In the genomic region with DNA sequence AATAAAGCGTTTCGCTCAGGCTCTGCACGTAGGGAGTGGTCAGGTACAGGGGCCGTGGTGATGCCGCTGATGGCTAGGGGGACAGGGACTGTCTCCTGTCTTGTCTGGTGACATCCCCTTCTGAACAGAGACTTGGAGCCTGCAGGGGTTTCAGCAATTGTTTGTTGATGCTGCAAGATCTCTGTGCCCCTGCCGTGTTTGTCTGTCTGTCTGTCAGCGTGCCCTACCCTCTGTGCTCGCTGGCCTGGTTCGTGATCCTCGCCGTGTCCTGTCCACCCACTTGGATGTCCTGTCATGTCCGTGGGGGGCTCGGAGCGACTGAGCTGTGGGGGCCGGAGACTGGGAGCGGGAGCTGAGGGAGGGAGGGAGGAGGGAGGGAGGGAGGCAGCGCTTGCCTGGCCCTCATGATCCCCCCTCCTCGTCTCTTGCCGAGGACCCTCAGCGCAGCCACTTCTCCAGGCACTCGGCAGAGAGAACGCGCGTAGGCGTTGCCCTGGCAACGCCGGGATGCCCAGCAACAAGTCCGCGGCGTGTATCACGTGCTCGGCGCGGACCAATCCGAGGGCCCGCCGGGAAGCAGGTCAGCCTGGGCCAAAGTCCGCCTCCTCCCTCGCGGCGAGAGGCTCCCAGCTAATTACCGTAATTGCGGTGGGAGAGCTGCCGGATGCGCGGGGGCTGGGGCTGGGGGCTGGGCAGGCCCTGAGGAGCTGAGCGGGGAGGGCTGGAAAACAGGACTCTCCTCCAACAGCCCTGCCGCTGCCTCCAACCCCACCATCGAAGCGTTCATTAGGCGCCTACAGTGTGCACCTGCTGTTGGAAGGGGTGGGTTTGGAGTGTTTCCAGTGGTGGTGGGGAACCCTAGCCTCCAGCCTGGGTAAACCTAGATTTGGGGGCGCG, we compare ENCODE assay signal across 1 cellular context.
TF ChIP-seq lines count a peak whose summit lies in the region.

No MANE protein-coding gene starts in this region.

TF ChIP-seq in HepG2, 621 proteins besides CTCF, POLR2A, EP300 and RAD21 (continued from another document and continues in another):
- TF ChIP-seq, protein P1, sequence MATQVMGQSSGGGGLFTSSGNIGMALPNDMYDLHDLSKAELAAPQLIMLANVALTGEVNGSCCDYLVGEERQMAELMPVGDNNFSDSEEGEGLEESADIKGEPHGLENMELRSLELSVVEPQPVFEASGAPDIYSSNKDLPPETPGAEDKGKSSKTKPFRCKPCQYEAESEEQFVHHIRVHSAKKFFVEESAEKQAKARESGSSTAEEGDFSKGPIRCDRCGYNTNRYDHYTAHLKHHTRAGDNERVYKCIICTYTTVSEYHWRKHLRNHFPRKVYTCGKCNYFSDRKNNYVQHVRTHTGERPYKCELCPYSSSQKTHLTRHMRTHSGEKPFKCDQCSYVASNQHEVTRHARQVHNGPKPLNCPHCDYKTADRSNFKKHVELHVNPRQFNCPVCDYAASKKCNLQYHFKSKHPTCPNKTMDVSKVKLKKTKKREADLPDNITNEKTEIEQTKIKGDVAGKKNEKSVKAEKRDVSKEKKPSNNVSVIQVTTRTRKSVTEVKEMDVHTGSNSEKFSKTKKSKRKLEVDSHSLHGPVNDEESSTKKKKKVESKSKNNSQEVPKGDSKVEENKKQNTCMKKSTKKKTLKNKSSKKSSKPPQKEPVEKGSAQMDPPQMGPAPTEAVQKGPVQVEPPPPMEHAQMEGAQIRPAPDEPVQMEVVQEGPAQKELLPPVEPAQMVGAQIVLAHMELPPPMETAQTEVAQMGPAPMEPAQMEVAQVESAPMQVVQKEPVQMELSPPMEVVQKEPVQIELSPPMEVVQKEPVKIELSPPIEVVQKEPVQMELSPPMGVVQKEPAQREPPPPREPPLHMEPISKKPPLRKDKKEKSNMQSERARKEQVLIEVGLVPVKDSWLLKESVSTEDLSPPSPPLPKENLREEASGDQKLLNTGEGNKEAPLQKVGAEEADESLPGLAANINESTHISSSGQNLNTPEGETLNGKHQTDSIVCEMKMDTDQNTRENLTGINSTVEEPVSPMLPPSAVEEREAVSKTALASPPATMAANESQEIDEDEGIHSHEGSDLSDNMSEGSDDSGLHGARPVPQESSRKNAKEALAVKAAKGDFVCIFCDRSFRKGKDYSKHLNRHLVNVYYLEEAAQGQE (IDR thresholded peaks at IDR 0.05; ENCODE audit: borderline replicate concordance in 1 of 2, low read depth in 1 of 2, low read length in 2 of 2) = peak in 1 of 2 experiments; percentile 69
- TF ChIP-seq CAMTA2 (CRISPR knock-in tag; IDR thresholded peaks at IDR 0.05; ENCODE audit: borderline replicate concordance) (no peak), HIVEP1 (CRISPR knock-in tag; IDR thresholded peaks at IDR 0.05) (peak; percentile 75), PAWR (CRISPR knock-in tag; IDR thresholded peaks at IDR 0.05; ENCODE audit: borderline replicate concordance) (no peak), RARA (CRISPR knock-in tag; IDR thresholded peaks at IDR 0.05) (peak; percentile 35; the same call in 1 of the 2 replicates), SOX5 (CRISPR knock-in tag; IDR thresholded peaks at IDR 0.05; ENCODE audit: borderline replicate concordance) (peak; percentile 36; the same call in 1 of the 2 replicates), MAZ (IDR thresholded peaks at IDR 0.05; ENCODE audit: borderline replicate concordance, low read depth, low read length) (peak; percentile 82; the same call in 1 of the 2 replicates), MAZ (CRISPR knock-in tag; IDR thresholded peaks at IDR 0.05; ENCODE audit: low read depth) (peak; percentile 52), NFKBIZ (CRISPR knock-in tag; IDR thresholded peaks at IDR 0.05) (no peak), FOSL2 (CRISPR knock-in tag; IDR thresholded peaks at IDR 0.05) (peak; percentile 34; the same call in 1 of the 2 replicates), MXD4 (CRISPR knock-in tag; IDR thresholded peaks at IDR 0.05) (peak; percentile 47; the same call in 1 of the 2 replicates), XRCC5 (optimal IDR thresholded peaks at IDR 0.05; ENCODE audit: low read length) (peak; percentile 55), ZNF737 (CRISPR knock-in tag; IDR thresholded peaks at IDR 0.05; ENCODE audit: borderline replicate concordance) (no peak), TOPORS (CRISPR knock-in tag; IDR thresholded peaks at IDR 0.05) (no peak), ZNF335 (CRISPR knock-in tag; IDR thresholded peaks at IDR 0.05) (no peak), ZNF816 (CRISPR knock-in tag; IDR thresholded peaks at IDR 0.05; ENCODE audit: borderline replicate concordance) (no peak), PPARG (CRISPR knock-in tag; conservative IDR thresholded peaks at IDR 0.05) (no peak), KLF13 (CRISPR knock-in tag; IDR thresholded peaks at IDR 0.05) (no peak), TGIF2 (CRISPR knock-in tag; IDR thresholded peaks at IDR 0.05) (no peak), MYC (CRISPR knock-in tag; IDR thresholded peaks at IDR 0.05; ENCODE audit: borderline replicate concordance) (peak; percentile 65; the same call in 1 of the 2 replicates), ZNF205 (CRISPR knock-in tag; IDR thresholded peaks at IDR 0.05) (0 out of 2 replicates have a peak, but pooled peaks have one; percentile 46), SMAD9 (CRISPR knock-in tag; IDR thresholded peaks at IDR 0.05) (no peak), ZNF780A (CRISPR knock-in tag; IDR thresholded peaks at IDR 0.05) (no peak), SALL2 (CRISPR knock-in tag; IDR thresholded peaks at IDR 0.05) (peak; percentile 42; the same call in 1 of the 2 replicates), KLF12 (CRISPR knock-in tag; IDR thresholded peaks at IDR 0.05; ENCODE audit: borderline replicate concordance) (no peak), ZBTB38 (CRISPR knock-in tag; IDR thresholded peaks at IDR 0.05) (0 out of 2 replicates have a peak, but pooled peaks have one; percentile 51), NFE2 (CRISPR knock-in tag; IDR thresholded peaks at IDR 0.05) (no peak), ZNF17 (CRISPR knock-in tag; IDR thresholded peaks at IDR 0.05) (no peak), GABPA (IDR thresholded peaks at IDR 0.05; ENCODE audit: low read depth, low read length) (no peak), GABPA (CRISPR knock-in tag; IDR thresholded peaks at IDR 0.05; ENCODE audit: low read depth) (peak; percentile 48; the same call in 1 of the 2 replicates), ZNF451 (CRISPR knock-in tag; IDR thresholded peaks at IDR 0.05) (0 out of 2 replicates have a peak, but pooled peaks have one; percentile 42), SP5 (CRISPR knock-in tag; IDR thresholded peaks at IDR 0.05; ENCODE audit: borderline replicate concordance, low read depth) (peak; percentile 49; the same call in 1 of the 2 replicates), POGZ (CRISPR knock-in tag; IDR thresholded peaks at IDR 0.05) (peak; percentile 60), ZNF501 (CRISPR knock-in tag; IDR thresholded peaks at IDR 0.05) (peak; percentile 74), TBL1XR1 (IDR thresholded peaks at IDR 0.05; ENCODE audit: borderline replicate concordance, low read length, partially characterized antibody) (peak; percentile 41), PCBP1 (IDR thresholded peaks at IDR 0.05; ENCODE audit: borderline replicate concordance, low read depth, low read length) (0 out of 2 replicates have a peak, but pooled peaks have one; percentile 62), MAF1 (CRISPR knock-in tag; IDR thresholded peaks at IDR 0.05; ENCODE audit: borderline replicate concordance) (no peak), SMYD3 (CRISPR knock-in tag; IDR thresholded peaks at IDR 0.05) (no peak), ATF7-NPFF (CRISPR knock-in tag; IDR thresholded peaks at IDR 0.05; ENCODE audit: low read depth) (peak; percentile 76; the same call in 1 of the 2 replicates), HNF4G (IDR thresholded peaks at IDR 0.05; ENCODE audit: borderline replicate concordance, low read depth, low read length) (peak; percentile 96), HNF4G (CRISPR knock-in tag; IDR thresholded peaks at IDR 0.05; ENCODE audit: borderline replicate concordance, low read depth) (peak; percentile 89; the same call in 1 of the 2 replicates), ZNF12 (CRISPR knock-in tag; IDR thresholded peaks at IDR 0.05) (peak; percentile 60; the same call in 1 of the 2 replicates), FOXO1 (CRISPR knock-in tag; IDR thresholded peaks at IDR 0.05) (0 out of 2 replicates have a peak, but pooled peaks have one; percentile 23), SCMH1 (CRISPR knock-in tag; IDR thresholded peaks at IDR 0.05; ENCODE audit: borderline replicate concordance) (no peak), NFYC (CRISPR knock-in tag; IDR thresholded peaks at IDR 0.05) (peak; percentile 93), NR2F6 (IDR thresholded peaks at IDR 0.05) (no peak), NR2F6 (CRISPR knock-in tag; IDR thresholded peaks at IDR 0.05) (peak; percentile 42; the same call in 1 of the 2 replicates), ELF4 (CRISPR knock-in tag; IDR thresholded peaks at IDR 0.05; ENCODE audit: borderline replicate concordance) (no peak), ZNF549 (CRISPR knock-in tag; IDR thresholded peaks at IDR 0.05) (no peak)
- TF ChIP-seq, protein P2, sequence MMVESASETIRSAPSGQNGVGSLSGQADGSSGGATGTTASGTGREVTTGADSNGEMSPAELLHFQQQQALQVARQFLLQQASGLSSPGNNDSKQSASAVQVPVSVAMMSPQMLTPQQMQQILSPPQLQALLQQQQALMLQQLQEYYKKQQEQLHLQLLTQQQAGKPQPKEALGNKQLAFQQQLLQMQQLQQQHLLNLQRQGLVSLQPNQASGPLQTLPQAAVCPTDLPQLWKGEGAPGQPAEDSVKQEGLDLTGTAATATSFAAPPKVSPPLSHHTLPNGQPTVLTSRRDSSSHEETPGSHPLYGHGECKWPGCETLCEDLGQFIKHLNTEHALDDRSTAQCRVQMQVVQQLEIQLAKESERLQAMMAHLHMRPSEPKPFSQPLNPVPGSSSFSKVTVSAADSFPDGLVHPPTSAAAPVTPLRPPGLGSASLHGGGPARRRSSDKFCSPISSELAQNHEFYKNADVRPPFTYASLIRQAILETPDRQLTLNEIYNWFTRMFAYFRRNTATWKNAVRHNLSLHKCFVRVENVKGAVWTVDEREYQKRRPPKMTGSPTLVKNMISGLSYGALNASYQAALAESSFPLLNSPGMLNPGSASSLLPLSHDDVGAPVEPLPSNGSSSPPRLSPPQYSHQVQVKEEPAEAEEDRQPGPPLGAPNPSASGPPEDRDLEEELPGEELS (CRISPR knock-in tag; IDR thresholded peaks at IDR 0.05) = peak; percentile 55
- TF ChIP-seq, protein P3, sequence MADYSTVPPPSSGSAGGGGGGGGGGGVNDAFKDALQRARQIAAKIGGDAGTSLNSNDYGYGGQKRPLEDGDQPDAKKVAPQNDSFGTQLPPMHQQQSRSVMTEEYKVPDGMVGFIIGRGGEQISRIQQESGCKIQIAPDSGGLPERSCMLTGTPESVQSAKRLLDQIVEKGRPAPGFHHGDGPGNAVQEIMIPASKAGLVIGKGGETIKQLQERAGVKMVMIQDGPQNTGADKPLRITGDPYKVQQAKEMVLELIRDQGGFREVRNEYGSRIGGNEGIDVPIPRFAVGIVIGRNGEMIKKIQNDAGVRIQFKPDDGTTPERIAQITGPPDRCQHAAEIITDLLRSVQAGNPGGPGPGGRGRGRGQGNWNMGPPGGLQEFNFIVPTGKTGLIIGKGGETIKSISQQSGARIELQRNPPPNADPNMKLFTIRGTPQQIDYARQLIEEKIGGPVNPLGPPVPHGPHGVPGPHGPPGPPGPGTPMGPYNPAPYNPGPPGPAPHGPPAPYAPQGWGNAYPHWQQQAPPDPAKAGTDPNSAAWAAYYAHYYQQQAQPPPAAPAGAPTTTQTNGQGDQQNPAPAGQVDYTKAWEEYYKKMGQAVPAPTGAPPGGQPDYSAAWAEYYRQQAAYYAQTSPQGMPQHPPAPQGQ (CRISPR knock-in tag; IDR thresholded peaks at IDR 0.05; ENCODE audit: borderline replicate concordance) = no peak
- TF ChIP-seq, protein P4, sequence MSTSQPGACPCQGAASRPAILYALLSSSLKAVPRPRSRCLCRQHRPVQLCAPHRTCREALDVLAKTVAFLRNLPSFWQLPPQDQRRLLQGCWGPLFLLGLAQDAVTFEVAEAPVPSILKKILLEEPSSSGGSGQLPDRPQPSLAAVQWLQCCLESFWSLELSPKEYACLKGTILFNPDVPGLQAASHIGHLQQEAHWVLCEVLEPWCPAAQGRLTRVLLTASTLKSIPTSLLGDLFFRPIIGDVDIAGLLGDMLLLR (CRISPR knock-in tag; IDR thresholded peaks at IDR 0.05) = no peak
- TF ChIP-seq, protein P5, sequence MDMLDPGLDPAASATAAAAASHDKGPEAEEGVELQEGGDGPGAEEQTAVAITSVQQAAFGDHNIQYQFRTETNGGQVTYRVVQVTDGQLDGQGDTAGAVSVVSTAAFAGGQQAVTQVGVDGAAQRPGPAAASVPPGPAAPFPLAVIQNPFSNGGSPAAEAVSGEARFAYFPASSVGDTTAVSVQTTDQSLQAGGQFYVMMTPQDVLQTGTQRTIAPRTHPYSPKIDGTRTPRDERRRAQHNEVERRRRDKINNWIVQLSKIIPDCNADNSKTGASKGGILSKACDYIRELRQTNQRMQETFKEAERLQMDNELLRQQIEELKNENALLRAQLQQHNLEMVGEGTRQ (IDR thresholded peaks at IDR 0.05; ENCODE audit: low read depth, low read length) = peak; percentile 92
- TF ChIP-seq, protein P5 (CRISPR knock-in tag; IDR thresholded peaks at IDR 0.05; ENCODE audit: borderline replicate concordance) = peak; percentile 93; the same call in 1 of the 2 replicates
- TF ChIP-seq, protein P6, sequence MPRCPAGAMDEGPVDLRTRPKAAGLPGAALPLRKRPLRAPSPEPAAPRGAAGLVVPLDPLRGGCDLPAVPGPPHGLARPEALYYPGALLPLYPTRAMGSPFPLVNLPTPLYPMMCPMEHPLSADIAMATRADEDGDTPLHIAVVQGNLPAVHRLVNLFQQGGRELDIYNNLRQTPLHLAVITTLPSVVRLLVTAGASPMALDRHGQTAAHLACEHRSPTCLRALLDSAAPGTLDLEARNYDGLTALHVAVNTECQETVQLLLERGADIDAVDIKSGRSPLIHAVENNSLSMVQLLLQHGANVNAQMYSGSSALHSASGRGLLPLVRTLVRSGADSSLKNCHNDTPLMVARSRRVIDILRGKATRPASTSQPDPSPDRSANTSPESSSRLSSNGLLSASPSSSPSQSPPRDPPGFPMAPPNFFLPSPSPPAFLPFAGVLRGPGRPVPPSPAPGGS (CRISPR knock-in tag; IDR thresholded peaks at IDR 0.05) = 0 out of 2 replicates have a peak, but pooled peaks have one; percentile 36
- TF ChIP-seq, protein P7, sequence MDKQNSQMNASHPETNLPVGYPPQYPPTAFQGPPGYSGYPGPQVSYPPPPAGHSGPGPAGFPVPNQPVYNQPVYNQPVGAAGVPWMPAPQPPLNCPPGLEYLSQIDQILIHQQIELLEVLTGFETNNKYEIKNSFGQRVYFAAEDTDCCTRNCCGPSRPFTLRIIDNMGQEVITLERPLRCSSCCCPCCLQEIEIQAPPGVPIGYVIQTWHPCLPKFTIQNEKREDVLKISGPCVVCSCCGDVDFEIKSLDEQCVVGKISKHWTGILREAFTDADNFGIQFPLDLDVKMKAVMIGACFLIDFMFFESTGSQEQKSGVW (CRISPR knock-in tag; IDR thresholded peaks at IDR 0.05; ENCODE audit: borderline replicate concordance) = no peak
